Comparison of ENCODE assay signal across 28 cellular contexts in the genomic region with DNA sequence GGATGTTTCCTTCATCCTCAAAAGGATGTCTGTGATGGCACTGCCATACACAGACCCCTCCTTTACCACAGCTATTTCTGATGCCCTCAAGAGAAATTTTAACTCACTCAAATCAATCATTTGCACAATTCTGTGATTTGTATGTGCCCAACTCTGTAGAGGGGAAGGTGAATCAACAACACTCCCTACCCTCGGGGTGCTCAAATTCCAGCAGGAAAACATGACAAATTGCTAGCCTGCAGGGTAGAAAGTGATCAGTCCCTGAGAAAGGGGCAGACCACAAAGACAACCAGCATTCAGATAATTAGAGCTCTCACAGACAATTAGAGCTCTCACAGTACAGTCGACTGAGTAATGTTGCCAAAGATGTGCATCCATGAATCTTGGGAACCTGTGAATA. TPM values are rescaled to one million over a fixed set of nuclear protein-coding genes. Genes with fewer than 3 reads are reported as not detected.
DNase-seq lines count a peak whose midpoint lies in the region; ATAC-seq and TF ChIP-seq lines count a peak whose summit lies in the region.
"Had no signal": no experiment of that assay in that cellular context is flagged by ENCODE, and none has a peak within 500 bp of the region (broad histone marks: within the 10 kb centered on the region; RNA-seq: fewer than 3 reads in every experiment).

No MANE protein-coding gene starts in this region.

- H3K4me3 ChIP-seq in hepatocyte (no peak overlapping the region), adrenal gland (no peak overlapping the region)
- H3K4me3 ChIP-seq: mucosa of descending colon, thoracic aorta, uterus had no signal

- no peaks in the 10 kb centered on the region for H4K20me1 ChIP-seq in hepatocyte (ENCODE audit: insufficient read depth, poor library complexity, severe bottlenecking)

- H3K27me3 ChIP-seq in hepatocyte (peaks cover 14% of the 10 kb centered on the region), adrenal gland (no peaks in the 10 kb centered on the region)
- H3K27me3 ChIP-seq: brain microvascular endothelial cell, uterus had no signal

- no peaks in the 10 kb centered on the region for H3K4me1 ChIP-seq in hepatocyte (ENCODE audit: insufficient read depth)
- peaks cover 6% of the 10 kb centered on the region in 2 donors for H3K4me1 ChIP-seq in adrenal gland (replicated peaks in 1 of 2)
- H3K4me1 ChIP-seq: parathyroid adenoma had no signal

- no peak overlapping the region for H2AFZ ChIP-seq in hepatocyte
- H2AFZ ChIP-seq: parathyroid adenoma had no signal

- H3K36me3 ChIP-seq in hepatocyte (replicated peaks; ENCODE audit: insufficient read depth, low read depth) (no peaks in the 10 kb centered on the region), adrenal gland (replicated peaks in 1 of 2) (no peaks in the 10 kb centered on the region)
- H3K36me3 ChIP-seq: brain microvascular endothelial cell, thoracic aorta, uterus had no signal

- intact Hi-C loops in adrenal gland (cut with DNase I), result no loop called here

- H3K9me3 ChIP-seq in hepatocyte (ENCODE audit: low read depth) (no peaks in the 10 kb centered on the region), adrenal gland (replicated peaks in 1 of 3) (no peaks in the 10 kb centered on the region)
- H3K9me3 ChIP-seq: mucosa of descending colon, thoracic aorta, uterus had no signal

- H3K4me2 ChIP-seq in hepatocyte, result no peak overlapping the region

- TF ChIP-seq CTCF in hepatocyte (IDR thresholded peaks at IDR 0.05; ENCODE audit: poor library complexity) (no peak), adrenal gland (IDR thresholded peaks at IDR 0.05) (no peak)

- H3K27ac ChIP-seq in hepatocyte (no peak overlapping the region), adrenal gland (no peak overlapping the region)
- H3K27ac ChIP-seq: brain microvascular endothelial cell, C4-2B, parathyroid adenoma, thoracic aorta, uterus, VCaP had no signal

- no peak for ATAC-seq in HG03565 (IDR thresholded peaks at IDR 0.05; ENCODE audit: unreplicated experiment)
- ATAC-seq: mucosa of descending colon; right cardiac atrium; stimulated activated naive CD8-positive, alpha-beta T cell treated with anti-CD3 and anti-CD28 coated beads, Interleukin-15, Interleukin-2, amounts not matched to agents 100 U/mL and 50 U/mL, for 24 hours had no signal

- DNase-seq in ACHN (peak; percentile 30), ELF-1 (ENCODE audit: low read depth, low spot score) (peak; percentile 71), NCI-H69 (lab: John Stamatoyannopoulos, UW) (peak; percentile 96), glomerular visceral epithelial cell (ENCODE audit: extremely low spot score) (peak; percentile 37), hepatocyte (ENCODE audit: low spot score) (no peak), NCI-H1048 (lab: John Stamatoyannopoulos, UW) (no peak), adrenal gland (no peak)
- DNase-seq: activated CD4-positive, alpha-beta T cell treated with anti-CD3 and anti-CD28 coated beads, Interleukin-2, amount 10 ng/mL, durations not matched to agents 24 days and 14 days; activated naive CD4-positive, alpha-beta T cell treated with Interleukin-2 at 50 U/mL for 16 hours; activated T-cell treated with anti-CD3 and anti-CD28 coated beads, Interleukin-2, amount 50 U/mL, for 48 hours; brain microvascular endothelial cell; effector memory CD4-positive, alpha-beta T cell; foreskin melanocyte; KBM-7; mucosa of descending colon; NCI-H2029; NCI-H524 treated with DMSO at 0.1 percent for 48 hours; right cardiac atrium; Right ventricle myocardium superior; stimulated activated naive CD8-positive, alpha-beta T cell treated with anti-CD3 and anti-CD28 coated beads, Interleukin-15, Interleukin-2, amounts not matched to agents 100 U/mL and 50 U/mL, for 24 hours; uterus had no signal

- in situ Hi-C loops in ACHN (cut with HindIII; ENCODE audit: low pct_ligation_motif_present, low pct_unique_long_range_greater_than_20kb, low sequenced_read_pairs), result no loop called here

- TF ChIP-seq POLR2A in adrenal gland (IDR thresholded peaks at IDR 0.05), result no peak

- H3K9me2 ChIP-seq in hepatocyte (replicated peaks; ENCODE audit: insufficient read depth), result no peaks in the 10 kb centered on the region

- WGBS in hepatocyte (ENCODE audit: low lambda C conversion rate, missing lambda C conversion rate), result 50% methylated on average over 2 of the region's 2 CpGs
- 52 to 63% (median 57%) methylated on average over 2 of the region's 2 CpGs for WGBS in adrenal gland, 4 donors

- H3K79me2 ChIP-seq in hepatocyte, result no peaks in the 10 kb centered on the region
- H3K79me2 ChIP-seq: parathyroid adenoma had no signal

RNA-seq across cellular contexts. Expression of a gene that starts 45.3 kb away (rescaled TPM):
- total RNA-seq in hepatocyte, result 0.67 and 0.88 TPM in 2 replicates
- polyA plus RNA-seq in hepatocyte, result 0.99 and 3.7 TPM in 2 replicates
- under 1 TPM in 1 of 8 donors, not detected in 7; 0.78 TPM for total RNA-seq in adrenal gland
- polyA plus RNA-seq in adrenal gland, result not detected
- total RNA-seq: activated CD4-positive, alpha-beta T cell treated with anti-CD3 and anti-CD28 coated beads, Interleukin-2, amount 10 ng/mL, durations not matched to agents 24 days and 14 days; G401; liver; mucosa of descending colon; right cardiac atrium; Right ventricle myocardium superior; uterus had no signal
- polyA plus RNA-seq: liver, right cardiac atrium had no signal

Comparison
In these comparisons a context has a peak if more than half of its experiments do, and no peak if none do; other contexts are left out.
1. DNase-seq: peak in ACHN (single experiment), ELF-1 (single experiment), NCI-H69 (single experiment) and glomerular visceral epithelial cell (single experiment); none in hepatocyte (single experiment), NCI-H1048 (single experiment) and adrenal gland (0 of 7).